24 cellular contexts compared by ENCODE assay signal in genomic region chr6:138078491-138078890, GRCh38.
"Had no signal": no experiment of that assay in that cellular context is flagged by ENCODE, and none has a peak within 500 bp of the region (broad histone marks: within the 10 kb centered on the region; RNA-seq: fewer than 3 reads in every experiment).

No MANE protein-coding gene starts in this region.

- H3K27me3 ChIP-seq: neural progenitor cell, ovary, thyroid gland, upper lobe of right lung, uterus had no signal

- H3K4me2 ChIP-seq: neural progenitor cell had no signal

- H3K36me3 ChIP-seq: neural progenitor cell, ovary, stomach, thoracic aorta, thyroid gland, transverse colon, upper lobe of right lung, uterus had no signal

- H3K4me1 ChIP-seq: neural progenitor cell, parathyroid adenoma, psoas muscle, stomach, thyroid gland, transverse colon, upper lobe of right lung, uterus had no signal

- H3K4me3 ChIP-seq: neural progenitor cell, ovary, psoas muscle, stomach, thoracic aorta, thyroid gland, transverse colon, upper lobe of right lung, uterus had no signal

- FAIRE-seq: small intestine had no signal

- H3K9me3 ChIP-seq: psoas muscle, thyroid gland, upper lobe of right lung, uterus had no signal

- H3K27ac ChIP-seq: neural progenitor cell, ovary, parathyroid adenoma, psoas muscle, stomach, thoracic aorta, thyroid gland, transverse colon, upper lobe of right lung, uterus had no signal

- ATAC-seq: naive thymus-derived CD4-positive, alpha-beta T cell; natural killer cell; psoas muscle; right cardiac atrium; sciatic nerve; stimulated activated effector memory CD8-positive, alpha-beta T cell treated with anti-CD3 and anti-CD28 coated beads, Interleukin-12 subunit alpha, Interleukin-12 subunit beta, amount 100 ng/mL, for 72 hours; stimulated activated naive B cell treated with anti-CD40 and anti-IgM and Interleukin-4, amounts not matched to agents 10 μg/mL and 1 μg/mL and 100 μg/mL, for 72 hours; upper lobe of right lung had no signal

- DNase-seq: naive thymus-derived CD4-positive, alpha-beta T cell; natural killer cell; occipital lobe; ovary; posterior cingulate gyrus; psoas muscle; right cardiac atrium; small intestine; stimulated activated CD4-positive, alpha-beta T cell treated with anti-CD3 and anti-CD28 coated beads, Interleukin-15, amount 100 ng/mL, for 24 hours; stimulated activated CD4-positive, alpha-beta T cell treated with anti-CD3 and anti-CD28 coated beads, Interleukin-2, amount 100 ng/mL, for 24 hours; stimulated activated CD4-positive, alpha-beta T cell treated with anti-CD3 and anti-CD28 coated beads, Interleukin-2, amount 100 ng/mL, for 48 hours; stimulated activated CD4-positive, alpha-beta T cell treated with anti-CD3 and anti-CD28 coated beads, Interleukin-4, amount 100 ng/mL, for 24 hours; stimulated activated naive B cell treated with anti-CD40 and anti-IgM and Interleukin-4, amounts not matched to agents 10 μg/mL and 1 μg/mL and 100 μg/mL, for 72 hours; stimulated activated naive CD4-positive, alpha-beta T cell treated with Interleukin-2 at 50 U/mL for 16 hours; stomach; thyroid gland; transverse colon; upper lobe of right lung; uterus had no signal
